In genomic region chr7:37108615-37109014, GRCh38 we compare ENCODE assay signal across 2 cellular contexts.
TF ChIP-seq lines count a peak whose summit lies in the region.

No MANE protein-coding gene starts in this region.

TF ChIP-seq in IMR-90, 13 proteins besides CTCF, POLR2A, EP300 and RAD21:
- TF ChIP-seq RFX5 (IDR thresholded peaks at IDR 0.05; ENCODE audit: low read depth, low read length) (no peak), MAZ (IDR thresholded peaks at IDR 0.05; ENCODE audit: borderline replicate concordance, low read depth, low read length) (no peak), CHD1 (IDR thresholded peaks at IDR 0.05; ENCODE audit: low read depth, low read length) (no peak), NFE2L2 (IDR thresholded peaks at IDR 0.05; ENCODE audit: low read depth, low read length) (no peak), SMC3 (IDR thresholded peaks at IDR 0.05; ENCODE audit: low read depth, low read length) (no peak), USF2 (IDR thresholded peaks at IDR 0.05; ENCODE audit: low read depth, low read length) (no peak), FOS (IDR thresholded peaks at IDR 0.05; ENCODE audit: low read depth, low read length) (no peak), ELK1 (IDR thresholded peaks at IDR 0.05; ENCODE audit: borderline replicate concordance, low read depth, low read length) (no peak), CEBPB (IDR thresholded peaks at IDR 0.05; ENCODE audit: low read depth, low read length) (no peak), MXI1 (IDR thresholded peaks at IDR 0.05; ENCODE audit: borderline replicate concordance, low read depth, low read length) (no peak), RCOR1 (IDR thresholded peaks at IDR 0.05; ENCODE audit: insufficient replicate concordance, low read length) (no peak), MAFK (IDR thresholded peaks at IDR 0.05; ENCODE audit: low read depth, low read length) (no peak), BHLHE40 (IDR thresholded peaks at IDR 0.05; ENCODE audit: low read depth, low read length) (no peak)

TF ChIP-seq in GM23338, 12 proteins besides CTCF, POLR2A, EP300 and RAD21:
- TF ChIP-seq POLR2AphosphoS5 (IDR thresholded peaks at IDR 0.05; ENCODE audit: low read depth) (no peak), ZNF114 (CRISPR knock-in tag; IDR thresholded peaks at IDR 0.05) (no peak)
